In genomic region chr16:58051821-58052603, GRCh38 we compare ENCODE assay signal across 25 cellular contexts.
"Had no signal": no experiment of that assay in that cellular context is flagged by ENCODE, and none has a peak within 500 bp of the region (broad histone marks: within the 10 kb centered on the region; RNA-seq: fewer than 3 reads in every experiment).

No MANE protein-coding gene starts in this region.

- H3K27me3 ChIP-seq: body of pancreas, colonic mucosa had no signal

- H3K36me3 Mint-ChIP-seq: activated naive CD8-positive, alpha-beta T cell; WTC11 had no signal

- H3K27ac Mint-ChIP-seq: activated CD4-positive, alpha-beta memory T cell treated with anti-CD3 and anti-CD28 coated beads, Interleukin-2, amount 10 ng/mL, durations not matched to agents 7 days and 5 days; activated CD4-positive, alpha-beta T cell treated with anti-CD3 and anti-CD28 coated beads, Interleukin-2, amount 10 ng/mL, durations not matched to agents 7 days and 5 days; activated naive CD8-positive, alpha-beta T cell; activated T-cell treated with anti-CD3 and anti-CD28 coated beads, Interleukin-2, amount 50 U/mL, for 24 hours; activated T-cell treated with anti-CD3 and anti-CD28 coated beads, Interleukin-2, amount 50 U/mL, for 72 hours; WTC11 had no signal

- H3K27me3 Mint-ChIP-seq: activated CD4-positive, alpha-beta memory T cell treated with anti-CD3 and anti-CD28 coated beads, Interleukin-2, amount 10 ng/mL, durations not matched to agents 7 days and 5 days; activated CD4-positive, alpha-beta T cell treated with anti-CD3 and anti-CD28 coated beads, Interleukin-2, amount 10 ng/mL, durations not matched to agents 7 days and 5 days; activated naive CD8-positive, alpha-beta T cell had no signal

- FAIRE-seq: frontal cortex had no signal

- H3K36me3 ChIP-seq: colonic mucosa had no signal

- H3K4me1 ChIP-seq: body of pancreas, colonic mucosa had no signal

- H3K4me3 Mint-ChIP-seq: activated CD4-positive, alpha-beta memory T cell treated with anti-CD3 and anti-CD28 coated beads, Interleukin-2, amount 10 ng/mL, durations not matched to agents 7 days and 5 days; activated CD4-positive, alpha-beta T cell treated with anti-CD3 and anti-CD28 coated beads, Interleukin-2, amount 10 ng/mL, durations not matched to agents 7 days and 5 days; activated naive CD8-positive, alpha-beta T cell; activated T-cell treated with anti-CD3 and anti-CD28 coated beads, Interleukin-2, amount 50 U/mL, for 24 hours; activated T-cell treated with anti-CD3 and anti-CD28 coated beads, Interleukin-2, amount 50 U/mL, for 72 hours; WTC11 had no signal

- H3K9me3 Mint-ChIP-seq: activated CD4-positive, alpha-beta memory T cell treated with anti-CD3 and anti-CD28 coated beads, Interleukin-2, amount 10 ng/mL, durations not matched to agents 7 days and 5 days; activated CD4-positive, alpha-beta T cell treated with anti-CD3 and anti-CD28 coated beads, Interleukin-2, amount 10 ng/mL, durations not matched to agents 7 days and 5 days; activated T-cell treated with anti-CD3 and anti-CD28 coated beads, Interleukin-2, amount 50 U/mL, for 24 hours; activated T-cell treated with anti-CD3 and anti-CD28 coated beads, Interleukin-2, amount 50 U/mL, for 72 hours had no signal

- DNase-seq: activated CD4-positive, alpha-beta memory T cell treated with anti-CD3 and anti-CD28 coated beads, Interleukin-2, amount 10 ng/mL, durations not matched to agents 7 days and 5 days; activated CD4-positive, alpha-beta T cell treated with anti-CD3 and anti-CD28 coated beads for 1 hour; activated CD4-positive, alpha-beta T cell treated with anti-CD3 and anti-CD28 coated beads for 4 hours; activated CD4-positive, alpha-beta T cell treated with anti-CD3 and anti-CD28 coated beads, Interleukin-2, amount 10 ng/mL, durations not matched to agents 7 days and 5 days; activated CD4-positive, alpha-beta T cell treated with anti-CD3 and anti-CD28 coated beads, Interleukin-2, amount 50 U/mL, for 4 hours; activated CD8-positive, alpha-beta memory T cell treated with anti-CD3 and anti-CD28 coated beads, Interleukin-2, amount 50 U/mL, for 48 hours; activated gamma-delta T cell treated with Interleukin-2 at 50 U/mL for 16 hours; activated naive CD4-positive, alpha-beta T cell treated with anti-CD3 and anti-CD28 coated beads, Interleukin-2, amount 50 U/mL, for 16 hours; activated naive CD4-positive, alpha-beta T cell treated with Interleukin-2 at 50 U/mL for 16 hours; activated T-cell treated with anti-CD3 and anti-CD28 coated beads for 4 hours; activated T-cell treated with anti-CD3 and anti-CD28 coated beads, Interleukin-2, amount 50 U/mL, for 24 hours; activated T-cell treated with anti-CD3 and anti-CD28 coated beads, Interleukin-2, amount 50 U/mL, for 72 hours; amniotic stem cell; anterior cingulate cortex; body of pancreas; central memory CD4-positive, alpha-beta T cell; cerebellar nuclear complex; colonic mucosa; effector CD8-positive, alpha-beta T cell; foreskin fibroblast; head of caudate nucleus; T-helper 2 cell had no signal

- H3K4me3 ChIP-seq: body of pancreas, colonic mucosa had no signal

- H3K27ac ChIP-seq: body of pancreas, colonic mucosa had no signal

- H3K9me3 ChIP-seq: body of pancreas, colonic mucosa had no signal
